ENCODE assay signal across 14 cellular contexts in genomic region chr10:73853196-73853595, GRCh38.
"Had no signal": no experiment of that assay in that cellular context is flagged by ENCODE, and none has a peak within 500 bp of the region (broad histone marks: within the 10 kb centered on the region; RNA-seq: fewer than 3 reads in every experiment).

No MANE protein-coding gene starts in this region.

- H3K36me3 ChIP-seq: breast epithelium had no signal

- H3K4me3 Mint-ChIP-seq: activated naive CD8-positive, alpha-beta T cell treated with anti-CD3 and anti-CD28 coated beads, Interleukin-2, amount 10 ng/mL, durations not matched to agents 7 days and 5 days; nephron had no signal

- H3K27ac ChIP-seq: pancreas, upper lobe of left lung had no signal

- H3K4me3 ChIP-seq: breast epithelium, pancreas, upper lobe of left lung had no signal

- H3K27me3 Mint-ChIP-seq: activated naive CD8-positive, alpha-beta T cell treated with anti-CD3 and anti-CD28 coated beads, Interleukin-2, amount 10 ng/mL, durations not matched to agents 7 days and 5 days had no signal

- H3K27ac Mint-ChIP-seq: activated naive CD8-positive, alpha-beta T cell treated with anti-CD3 and anti-CD28 coated beads, Interleukin-2, amount 10 ng/mL, durations not matched to agents 7 days and 5 days; nephron had no signal

- H3K4me1 ChIP-seq: pancreas had no signal

- H3K27me3 ChIP-seq: breast epithelium, pancreas, upper lobe of left lung had no signal

- H3K9me3 Mint-ChIP-seq: activated naive CD8-positive, alpha-beta T cell treated with anti-CD3 and anti-CD28 coated beads, Interleukin-2, amount 10 ng/mL, durations not matched to agents 7 days and 5 days; nephron had no signal

- DNase-seq: activated CD4-positive, alpha-beta T cell treated with anti-CD3 and anti-CD28 coated beads, Interleukin-2, amount 50 U/mL, for 1 hour; activated CD8-positive, alpha-beta memory T cell treated with anti-CD3 and anti-CD28 coated beads for 24 hours; activated naive CD4-positive, alpha-beta T cell; activated naive CD8-positive, alpha-beta T cell treated with anti-CD3 and anti-CD28 coated beads, Interleukin-2, amount 10 ng/mL, durations not matched to agents 7 days and 5 days; anterior cingulate cortex; hypothalamus; left ventricle myocardium superior; mesenchymal stem cell; pancreas; stimulated activated CD4-positive, alpha-beta T cell treated with anti-CD3 and anti-CD28 coated beads, Interleukin-1b, Interleukin-23, amount 100 ng/mL, for 48 hours; upper lobe of left lung had no signal

- ATAC-seq: esophagus mucosa, left ventricle myocardium superior, pancreas had no signal

- H3K9me3 ChIP-seq: breast epithelium, pancreas, upper lobe of left lung had no signal
